Comparison of ENCODE assay signal across 9 cellular contexts in the genomic region with DNA sequence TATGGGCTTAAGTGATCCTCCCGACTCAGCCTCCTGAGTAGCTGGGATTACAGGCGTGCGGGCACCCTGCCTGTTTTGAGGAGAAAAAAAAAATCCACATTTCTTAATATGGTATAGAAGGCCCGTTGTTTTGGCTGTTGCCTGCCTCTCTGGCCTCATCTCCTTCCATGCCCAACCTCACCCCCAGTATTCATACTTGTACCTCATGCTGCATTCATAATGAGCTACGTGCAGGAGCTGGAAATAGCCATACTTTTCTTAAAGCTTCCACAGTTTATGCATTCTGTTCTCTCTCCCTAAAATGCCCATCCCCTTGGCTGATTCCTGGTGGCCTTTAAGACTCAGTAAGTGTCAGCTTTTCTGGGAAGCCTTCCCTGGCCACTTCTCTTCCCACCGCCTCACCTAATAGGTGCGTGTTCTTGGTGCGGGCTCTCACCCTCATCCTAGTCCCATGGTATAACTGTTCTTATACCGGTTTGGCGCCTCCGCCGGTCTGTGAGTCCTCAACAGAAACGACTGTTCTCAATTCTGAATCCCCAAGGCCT. TPM values are rescaled to one million over a fixed set of nuclear protein-coding genes. Genes with fewer than 3 reads are reported as not detected.
DNase-seq lines count a peak whose midpoint lies in the region; ATAC-seq, FAIRE-seq and TF ChIP-seq lines count a peak whose summit lies in the region.
"Had no signal": no experiment of that assay in that cellular context is flagged by ENCODE, and none has a peak within 500 bp of the region (broad histone marks: within the 10 kb centered on the region; RNA-seq: fewer than 3 reads in every experiment).

No MANE protein-coding gene starts in this region.

- no peak for TF ChIP-seq POLR2A in HepG2 (IDR thresholded peaks at IDR 0.05; ENCODE audit: insufficient read depth in 1 of 2, low read depth in 2 of 2, low read length in 2 of 2)

- FAIRE-seq in HepG2 (lab: Jason Lieb, UNC): no peak

- in situ Hi-C loops in HepG2 (cut with HindIII; ENCODE audit: extremely low pct_ligation_motif_present, low pct_unique_long_range_greater_than_20kb): no loop called here

- intact Hi-C loops in right cardiac atrium (cut with DNase I) (loop anchor here in 1 of 4 donors (5.0 kb wide), 1 partner anchor 35 kb away; no protein-coding TSS in a partner anchor), HepG2 (cut with micrococcal nuclease; ENCODE audit: unreplicated experiment) (loop anchor here (1.0 to 10.0 kb wide), 2 partner anchors 23 to 47 kb away; no protein-coding TSS in a partner anchor)

- ATAC-seq in right cardiac atrium (no peak), HepG2 (no peak), GM21423 (IDR thresholded peaks at IDR 0.05; ENCODE audit: unreplicated experiment) (no peak)

- H3K27me3 ChIP-seq in SJCRH30: no peaks in the 10 kb centered on the region
- no peaks in the 10 kb centered on the region for H3K27me3 ChIP-seq in right cardiac atrium (ENCODE audit: control insufficient read depth, insufficient read depth)
- H3K27me3 ChIP-seq in HepG2 (ENCODE audit: control insufficient read depth in 1 of 2, insufficient read depth in 2 of 2, low read length in 2 of 2): no peaks in the 10 kb centered on the region

- POLR2A ChIA-PET in HepG2 (lab: Yijun Ruan, JAX): interaction anchor here (1.0 to 6.1 kb wide), 10 partner anchors 23 to 530 kb away, joined by 3 to 68 read pairs (median 11); partner anchors contain the start of genes ARHGEF39, CCDC107, CREB3 and GBA2

- DNase-seq in DMS53 (lab: John Stamatoyannopoulos, UW) (peak; percentile 15), DMS53 treated with DMSO at 0.1 percent for 48 hours (lab: John Stamatoyannopoulos, UW; ENCODE audit: unreplicated experiment) (no peak), SJCRH30 (no peak), right cardiac atrium (no peak), HepG2 (ENCODE audit: low spot score) (no peak), occipital lobe (lab: John Stamatoyannopoulos, UW) (no peak)

- no peak for TF ChIP-seq RAD21 in HepG2 (CRISPR knock-in tag; IDR thresholded peaks at IDR 0.05)

- CTCF ChIA-PET in HepG2 (lab: Yijun Ruan, JAX; ENCODE audit: low intra/inter-chr PET ratio, low total read pairs): no interaction called here

- H3K36me3 ChIP-seq in SJCRH30 (peaks cover 14% of the 10 kb centered on the region), HepG2 (replicated peaks in 1 of 2; ENCODE audit: control insufficient read depth in 1 of 2, insufficient read depth in 2 of 2, low read length in 2 of 2) (0 out of 5 replicates have a peak, but pooled peaks cover 0 to 1% of the 10 kb centered on the region in 2 experiments)

- H2AFZ ChIP-seq in HepG2 (ENCODE audit: low read length): no peak overlapping the region

- no peak for TF ChIP-seq CTCF in HepG2 (CRISPR knock-in tag; IDR thresholded peaks at IDR 0.05)

- no peaks in the 10 kb centered on the region for H3K79me2 ChIP-seq in HepG2 (ENCODE audit: insufficient read depth, low read length)

- H3K9me3 ChIP-seq in SJCRH30 (replicated peaks) (no peaks in the 10 kb centered on the region), right cardiac atrium (ENCODE audit: control insufficient read depth, low read length) (no peaks in the 10 kb centered on the region), HepG2 (ENCODE audit: low read length) (no peaks in the 10 kb centered on the region)

- 69% methylated on average over 13 of the region's 13 CpGs for WGBS in right cardiac atrium
- WGBS in HepG2 (ENCODE audit: low lambda C conversion rate): 87% methylated on average over 13 of the region's 13 CpGs

- peaks cover 13% of the 10 kb centered on the region for H3K4me1 ChIP-seq in SJCRH30
- H3K4me1 ChIP-seq in right cardiac atrium (ENCODE audit: control insufficient read depth, insufficient read depth, low read length): no peaks in the 10 kb centered on the region
- H3K4me1 ChIP-seq in HepG2 (ENCODE audit: insufficient read depth, low read length): peaks cover 61% of the 10 kb centered on the region

- BruUV-seq in HepG2 (replicated peaks; lab: Mats Ljungman, UMichigan): no TSS peak

- H3K9ac ChIP-seq in HepG2 (ENCODE audit: insufficient read depth, low read depth, low read length): no peak overlapping the region

- TF ChIP-seq EP300 in HepG2 (IDR thresholded peaks at IDR 0.05; ENCODE audit: low read depth in 2 of 2, low read length in 2 of 2): no peak
- no peak for TF ChIP-seq EP300 in HepG2 (CRISPR knock-in tag; IDR thresholded peaks at IDR 0.05; ENCODE audit: borderline replicate concordance)

- no peak overlapping the region; the same call in 1 of the 2 replicates for H3K27ac ChIP-seq in SJCRH30
- peak overlapping the region; percentile 21 for H3K27ac ChIP-seq in right cardiac atrium (ENCODE audit: low read length)
- peak overlapping the region in 12 of 21 experiments; percentile 76 to 96 (median 88) for H3K27ac ChIP-seq in skin epidermis
- H3K27ac ChIP-seq in HepG2 (ENCODE audit: extremely low read length, insufficient read depth, low read length): no peak overlapping the region
- H3K27ac ChIP-seq: 22Rv1 had no signal

- H4K20me1 ChIP-seq in HepG2 (ENCODE audit: insufficient read depth, low read length): no peaks in the 10 kb centered on the region

- H3K4me3 ChIP-seq in SJCRH30 (peak overlapping the region; percentile 98), right cardiac atrium (ENCODE audit: low read length) (no peak overlapping the region), skin epidermis (peak overlapping the region in 1 of 7 experiments; percentile 60), HepG2 (replicated peaks in 1 of 3; ENCODE audit: insufficient read depth in 1 of 3, low read depth in 2 of 3, low read length in 3 of 3) (no peak overlapping the region)

- H3K4me2 ChIP-seq in HepG2 (ENCODE audit: low read depth, low read length): no peak overlapping the region

RNA-seq across cellular contexts. Expression of gene TPM2, which starts 2.1 kb away (rescaled TPM):
- total RNA-seq in SJCRH30 (2014; rRNA removed; shearing (Covaris generic)): 427 and 459 TPM in 2 replicates
- total RNA-seq in right cardiac atrium (100 to 1,000 TPM; 573 to 840 (median 738) TPM), HepG2 (2016; rRNA removed; fragmentation: Illumina TruSeq; extraction: Trizol) (0.20 and 3.1 TPM in 2 replicates), occipital lobe (18.1 TPM)
- polyA plus RNA-seq in right cardiac atrium (2,123 TPM), HepG2 (2011; rRNA removed) (10.7 and 11.4 TPM in 2 replicates)
- total RNA-seq in HepG2 (2016; cell fraction: cytosol; rRNA removed; fragmentation: Illumina TruSeq; extraction: Trizol; ENCODE audit: low read depth): 0.61 and 0.71 TPM in 2 replicates
- total RNA-seq in HepG2 (2016; cell fraction: insoluble cytoplasmic fraction; rRNA removed; fragmentation: Illumina TruSeq; extraction: Trizol): 0.25 and 3.2 TPM in 2 replicates
- 0.28 and 0.31 TPM in 2 replicates for total RNA-seq in HepG2 (2016; cell fraction: membrane; rRNA removed; fragmentation: Illumina TruSeq; extraction: Trizol)
- 2.5 and 3.7 TPM in 2 replicates for total RNA-seq in HepG2 (2016; cell fraction: nucleus; rRNA removed; fragmentation: Illumina TruSeq; extraction: Trizol)
- polyA plus RNA-seq in HepG2 (2011; cell fraction: cytosol; rRNA removed): 1.2 and 1.3 TPM in 2 replicates
- 178 and 189 TPM in 2 replicates for polyA plus RNA-seq in HepG2 (2011; cell fraction: nucleus; rRNA removed)
- 21.8 and 22.6 TPM in 2 replicates for polyA plus RNA-seq in HepG2 (2012)
- 0.17 and 0.26 TPM in 2 replicates for polyA plus RNA-seq in HepG2 (2016; cell fraction: cytosol; fragmentation: Illumina TruSeq; extraction: Trizol; ENCODE audit: low read depth)
- 0.66 TPM in 2 replicates for polyA plus RNA-seq in HepG2 (2016; cell fraction: insoluble cytoplasmic fraction; fragmentation: Illumina TruSeq; extraction: Trizol; ENCODE audit: low read depth)
- polyA plus RNA-seq in HepG2 (2016; cell fraction: membrane; fragmentation: Illumina TruSeq; extraction: Trizol; ENCODE audit: low read depth): 0.22 and 0.23 TPM in 2 replicates
- polyA plus RNA-seq in HepG2 (2016; cell fraction: nucleus; fragmentation: Illumina TruSeq; extraction: Trizol; ENCODE audit: insufficient read depth, low read depth): 23.2 and 23.6 TPM in 2 replicates
- polyA minus RNA-seq in HepG2 (2011; rRNA and poly(A)+ RNA removed; ENCODE audit: low replicate concordance): 1.2 and 49.0 TPM in 2 replicates
- 0.97 and 1.4 TPM in 2 replicates for polyA minus RNA-seq in HepG2 (2011; cell fraction: cytosol; rRNA and poly(A)+ RNA removed)
- polyA minus RNA-seq in HepG2 (2011; cell fraction: nucleus; rRNA and poly(A)+ RNA removed): 8.1 and 10.1 TPM in 2 replicates

RNA-seq across cellular contexts. Expression of gene CA9, which starts 18.1 kb away (rescaled TPM):
- total RNA-seq in SJCRH30 (2014; rRNA removed; shearing (Covaris generic)): 2.5 and 3.2 TPM in 2 replicates
- total RNA-seq in right cardiac atrium: 1 to 10 TPM in 3 of 4 donors, not detected in 1; 1.0 to 1.2 (median 1.1) TPM
- polyA plus RNA-seq in right cardiac atrium: 1.4 TPM
- total RNA-seq in HepG2 (2016; rRNA removed; fragmentation: Illumina TruSeq; extraction: Trizol): 0.13 TPM in 1 of 2 replicates, not detected in the other
- total RNA-seq in HepG2 (2016; cell fraction: cytosol; rRNA removed; fragmentation: Illumina TruSeq; extraction: Trizol; ENCODE audit: low read depth): not detected in 2 replicates
- total RNA-seq in HepG2 (2016; cell fraction: insoluble cytoplasmic fraction; rRNA removed; fragmentation: Illumina TruSeq; extraction: Trizol): not detected in 2 replicates
- not detected in 2 replicates for total RNA-seq in HepG2 (2016; cell fraction: membrane; rRNA removed; fragmentation: Illumina TruSeq; extraction: Trizol)
- total RNA-seq in HepG2 (2016; cell fraction: nucleus; rRNA removed; fragmentation: Illumina TruSeq; extraction: Trizol): 0.75 TPM in 1 of 2 replicates, not detected in the other
- polyA plus RNA-seq in HepG2 (2011; rRNA removed): 118 and 152 TPM in 2 replicates
- polyA plus RNA-seq in HepG2 (2011; cell fraction: cytosol; rRNA removed): 65.9 and 115 TPM in 2 replicates
- 71.7 and 92.6 TPM in 2 replicates for polyA plus RNA-seq in HepG2 (2011; cell fraction: nucleus; rRNA removed)
- 45.6 and 49.0 TPM in 2 replicates for polyA plus RNA-seq in HepG2 (2012)
- polyA plus RNA-seq in HepG2 (2016; cell fraction: cytosol; fragmentation: Illumina TruSeq; extraction: Trizol; ENCODE audit: low read depth): not detected in 2 replicates
- polyA plus RNA-seq in HepG2 (2016; cell fraction: insoluble cytoplasmic fraction; fragmentation: Illumina TruSeq; extraction: Trizol; ENCODE audit: low read depth): 0.45 TPM in 1 of 2 replicates, not detected in the other
- polyA plus RNA-seq in HepG2 (2016; cell fraction: membrane; fragmentation: Illumina TruSeq; extraction: Trizol; ENCODE audit: low read depth): not detected in 2 replicates
- 0.79 and 0.89 TPM in 2 replicates for polyA plus RNA-seq in HepG2 (2016; cell fraction: nucleus; fragmentation: Illumina TruSeq; extraction: Trizol; ENCODE audit: insufficient read depth, low read depth)
- 31.3 and 95.8 TPM in 2 replicates for polyA minus RNA-seq in HepG2 (2011; rRNA and poly(A)+ RNA removed; ENCODE audit: low replicate concordance)
- polyA minus RNA-seq in HepG2 (2011; cell fraction: cytosol; rRNA and poly(A)+ RNA removed): 28.6 and 34.4 TPM in 2 replicates
- 11.6 and 12.8 TPM in 2 replicates for polyA minus RNA-seq in HepG2 (2011; cell fraction: nucleus; rRNA and poly(A)+ RNA removed)
- 0.78 TPM for total RNA-seq in occipital lobe

RNA-seq across cellular contexts. Expression of gene ARHGEF39, which starts 26.8 kb away (rescaled TPM):
- 10.5 and 11.9 TPM in 2 replicates for total RNA-seq in SJCRH30 (2014; rRNA removed; shearing (Covaris generic))
- total RNA-seq in right cardiac atrium (under 1 TPM in 3 of 4 donors, not detected in 1; 0.29 to 0.50 (median 0.34) TPM), HepG2 (2016; rRNA removed; fragmentation: Illumina TruSeq; extraction: Trizol) (10.4 and 11.2 TPM in 2 replicates), occipital lobe (0.94 TPM)
- polyA plus RNA-seq in right cardiac atrium (0.52 TPM), HepG2 (2011; rRNA removed) (8.0 and 12.3 TPM in 2 replicates)
- 3.5 and 4.4 TPM in 2 replicates for total RNA-seq in HepG2 (2016; cell fraction: cytosol; rRNA removed; fragmentation: Illumina TruSeq; extraction: Trizol; ENCODE audit: low read depth)
- 9.7 and 11.9 TPM in 2 replicates for total RNA-seq in HepG2 (2016; cell fraction: insoluble cytoplasmic fraction; rRNA removed; fragmentation: Illumina TruSeq; extraction: Trizol)
- total RNA-seq in HepG2 (2016; cell fraction: membrane; rRNA removed; fragmentation: Illumina TruSeq; extraction: Trizol): 4.7 and 6.0 TPM in 2 replicates
- total RNA-seq in HepG2 (2016; cell fraction: nucleus; rRNA removed; fragmentation: Illumina TruSeq; extraction: Trizol): 8.4 and 9.2 TPM in 2 replicates
- polyA plus RNA-seq in HepG2 (2011; cell fraction: cytosol; rRNA removed): 5.4 and 7.1 TPM in 2 replicates
- polyA plus RNA-seq in HepG2 (2011; cell fraction: nucleus; rRNA removed): 19.1 and 24.4 TPM in 2 replicates
- polyA plus RNA-seq in HepG2 (2012): 3.1 and 6.1 TPM in 2 replicates
- polyA plus RNA-seq in HepG2 (2016; cell fraction: cytosol; fragmentation: Illumina TruSeq; extraction: Trizol; ENCODE audit: low read depth): 1.8 and 2.1 TPM in 2 replicates
- 12.7 and 16.4 TPM in 2 replicates for polyA plus RNA-seq in HepG2 (2016; cell fraction: insoluble cytoplasmic fraction; fragmentation: Illumina TruSeq; extraction: Trizol; ENCODE audit: low read depth)
- 3.7 and 3.9 TPM in 2 replicates for polyA plus RNA-seq in HepG2 (2016; cell fraction: membrane; fragmentation: Illumina TruSeq; extraction: Trizol; ENCODE audit: low read depth)
- 32.0 and 32.6 TPM in 2 replicates for polyA plus RNA-seq in HepG2 (2016; cell fraction: nucleus; fragmentation: Illumina TruSeq; extraction: Trizol; ENCODE audit: insufficient read depth, low read depth)
- 20.2 and 52.2 TPM in 2 replicates for polyA minus RNA-seq in HepG2 (2011; rRNA and poly(A)+ RNA removed; ENCODE audit: low replicate concordance)
- polyA minus RNA-seq in HepG2 (2011; cell fraction: cytosol; rRNA and poly(A)+ RNA removed): 3.9 and 6.0 TPM in 2 replicates
- 11.6 and 15.7 TPM in 2 replicates for polyA minus RNA-seq in HepG2 (2011; cell fraction: nucleus; rRNA and poly(A)+ RNA removed)

RNA-seq across cellular contexts. Expression of gene CCDC107, which starts 33.7 kb away (rescaled TPM):
- total RNA-seq in SJCRH30 (2014; rRNA removed; shearing (Covaris generic)): 6.1 and 6.6 TPM in 2 replicates
- total RNA-seq in right cardiac atrium (10 to 100 TPM; 54.7 to 61.6 (median 60.1) TPM), HepG2 (2016; rRNA removed; fragmentation: Illumina TruSeq; extraction: Trizol) (4.1 and 7.1 TPM in 2 replicates), occipital lobe (10.5 TPM)
- polyA plus RNA-seq in right cardiac atrium (75.0 TPM), HepG2 (2011; rRNA removed) (15.2 and 17.4 TPM in 2 replicates)
- total RNA-seq in HepG2 (2016; cell fraction: cytosol; rRNA removed; fragmentation: Illumina TruSeq; extraction: Trizol; ENCODE audit: low read depth): 13.2 and 13.3 TPM in 2 replicates
- 4.2 and 6.7 TPM in 2 replicates for total RNA-seq in HepG2 (2016; cell fraction: insoluble cytoplasmic fraction; rRNA removed; fragmentation: Illumina TruSeq; extraction: Trizol)
- 13.0 TPM in 2 replicates for total RNA-seq in HepG2 (2016; cell fraction: membrane; rRNA removed; fragmentation: Illumina TruSeq; extraction: Trizol)
- 5.3 and 6.1 TPM in 2 replicates for total RNA-seq in HepG2 (2016; cell fraction: nucleus; rRNA removed; fragmentation: Illumina TruSeq; extraction: Trizol)
- polyA plus RNA-seq in HepG2 (2011; cell fraction: cytosol; rRNA removed): 15.9 and 16.7 TPM in 2 replicates
- 7.4 and 9.8 TPM in 2 replicates for polyA plus RNA-seq in HepG2 (2011; cell fraction: nucleus; rRNA removed)
- polyA plus RNA-seq in HepG2 (2012): 8.7 and 10.5 TPM in 2 replicates
- 30.2 and 33.6 TPM in 2 replicates for polyA plus RNA-seq in HepG2 (2016; cell fraction: cytosol; fragmentation: Illumina TruSeq; extraction: Trizol; ENCODE audit: low read depth)
- polyA plus RNA-seq in HepG2 (2016; cell fraction: insoluble cytoplasmic fraction; fragmentation: Illumina TruSeq; extraction: Trizol; ENCODE audit: low read depth): 6.7 and 7.5 TPM in 2 replicates
- 19.8 and 22.8 TPM in 2 replicates for polyA plus RNA-seq in HepG2 (2016; cell fraction: membrane; fragmentation: Illumina TruSeq; extraction: Trizol; ENCODE audit: low read depth)
- polyA plus RNA-seq in HepG2 (2016; cell fraction: nucleus; fragmentation: Illumina TruSeq; extraction: Trizol; ENCODE audit: insufficient read depth, low read depth): 14.5 and 15.3 TPM in 2 replicates
- 3.4 and 5.3 TPM in 2 replicates for polyA minus RNA-seq in HepG2 (2011; rRNA and poly(A)+ RNA removed; ENCODE audit: low replicate concordance)
- 4.0 and 4.5 TPM in 2 replicates for polyA minus RNA-seq in HepG2 (2011; cell fraction: cytosol; rRNA and poly(A)+ RNA removed)
- polyA minus RNA-seq in HepG2 (2011; cell fraction: nucleus; rRNA and poly(A)+ RNA removed): 4.4 and 4.8 TPM in 2 replicates

RNA-seq across cellular contexts. Expression of gene RMRP, which starts 34.0 kb away (rescaled TPM):
- 8,654 and 17,072 TPM in 2 replicates for total RNA-seq in SJCRH30 (2014; rRNA removed; shearing (Covaris generic))
- total RNA-seq in right cardiac atrium (over 10,000 TPM; 19,654 to 22,919 (median 21,195) TPM), HepG2 (2016; rRNA removed; fragmentation: Illumina TruSeq; extraction: Trizol) (1,047 and 4,025 TPM in 2 replicates), occipital lobe (159,856 TPM)
- polyA plus RNA-seq in right cardiac atrium (218 TPM), HepG2 (2011; rRNA removed) (36.7 and 51.4 TPM in 2 replicates)
- 14,541 and 17,847 TPM in 2 replicates for total RNA-seq in HepG2 (2016; cell fraction: cytosol; rRNA removed; fragmentation: Illumina TruSeq; extraction: Trizol; ENCODE audit: low read depth)
- total RNA-seq in HepG2 (2016; cell fraction: insoluble cytoplasmic fraction; rRNA removed; fragmentation: Illumina TruSeq; extraction: Trizol): 1,278 and 4,694 TPM in 2 replicates
- 1,777 and 1,949 TPM in 2 replicates for total RNA-seq in HepG2 (2016; cell fraction: membrane; rRNA removed; fragmentation: Illumina TruSeq; extraction: Trizol)
- total RNA-seq in HepG2 (2016; cell fraction: nucleus; rRNA removed; fragmentation: Illumina TruSeq; extraction: Trizol): 24,487 and 26,007 TPM in 2 replicates
- polyA plus RNA-seq in HepG2 (2011; cell fraction: cytosol; rRNA removed): 33.6 and 36.8 TPM in 2 replicates
- polyA plus RNA-seq in HepG2 (2011; cell fraction: nucleus; rRNA removed): 3,177 and 3,657 TPM in 2 replicates
- 10.9 and 118 TPM in 2 replicates for polyA plus RNA-seq in HepG2 (2012)
- polyA plus RNA-seq in HepG2 (2016; cell fraction: cytosol; fragmentation: Illumina TruSeq; extraction: Trizol; ENCODE audit: low read depth): 4.5 TPM in 1 of 2 replicates, not detected in the other
- not detected in 2 replicates for polyA plus RNA-seq in HepG2 (2016; cell fraction: insoluble cytoplasmic fraction; fragmentation: Illumina TruSeq; extraction: Trizol; ENCODE audit: low read depth)
- polyA plus RNA-seq in HepG2 (2016; cell fraction: membrane; fragmentation: Illumina TruSeq; extraction: Trizol; ENCODE audit: low read depth): not detected in 2 replicates
- polyA plus RNA-seq in HepG2 (2016; cell fraction: nucleus; fragmentation: Illumina TruSeq; extraction: Trizol; ENCODE audit: insufficient read depth, low read depth): not detected in 2 replicates
- 7,133 and 10,474 TPM in 2 replicates for polyA minus RNA-seq in HepG2 (2011; rRNA and poly(A)+ RNA removed; ENCODE audit: low replicate concordance)
- 10,046 and 14,120 TPM in 2 replicates for polyA minus RNA-seq in HepG2 (2011; cell fraction: cytosol; rRNA and poly(A)+ RNA removed)
- polyA minus RNA-seq in HepG2 (2011; cell fraction: nucleus; rRNA and poly(A)+ RNA removed): 104,669 and 122,700 TPM in 2 replicates

Comparison
In these comparisons a context has a peak if more than half of its experiments do, and no peak if none do; other contexts are left out.
1. H3K27ac ChIP-seq: peak in right cardiac atrium (single experiment) and skin epidermis (12 of 21); none in SJCRH30 (single experiment) and HepG2 (single experiment).
2. RNA of gene TPM2, which starts 2.1 kb away (total RNA-seq): 573 to 840 TPM in right cardiac atrium and 427 to 459 TPM in SJCRH30; 18.1 TPM in occipital lobe (single experiment) and 0.20 to 3.7 TPM in HepG2; every median in the first group is over 10 times any median in the second.